ENCODE assay signal across 8 cellular contexts in genomic region chr10:24953350-24954074, GRCh38. TPM values are rescaled to one million over a fixed set of nuclear protein-coding genes. Genes with fewer than 3 reads are reported as not detected.
DNase-seq lines count a peak whose midpoint lies in the region; TF ChIP-seq lines count a peak whose summit lies in the region.

No MANE protein-coding gene starts in this region.

- H3K36me3 ChIP-seq in ascending aorta = no peaks in the 10 kb centered on the region

- no peaks in the 10 kb centered on the region for H3K9me3 ChIP-seq in ascending aorta
- H3K9me3 ChIP-seq in iPS-18c (ENCODE audit: control insufficient read depth, insufficient read depth, low read length) = no peaks in the 10 kb centered on the region

- peak overlapping the region; percentile 70 to 82 for H3K4me3 ChIP-seq in ascending aorta
- peak overlapping the region; percentile 64 for H3K4me3 ChIP-seq in iPS-18c (ENCODE audit: insufficient read depth, low read depth, low read length)

- peak overlapping the region; percentile 4 to 66 for H3K27ac ChIP-seq in ascending aorta

- H3K27me3 ChIP-seq in ascending aorta = no peaks in the 10 kb centered on the region

- peaks cover 3 to 14% of the 10 kb centered on the region in 2 donors for H3K4me1 ChIP-seq in ascending aorta

- intact Hi-C loops in ascending aorta (cut with DNase I) = loop anchor here (5.0 kb wide), 1 partner anchor 41 kb away; no protein-coding TSS in a partner anchor

- TF ChIP-seq CTCF in ascending aorta (IDR thresholded peaks at IDR 0.05) = no peak

- DNase-seq in NCI-H1105 treated with DMSO at 0.1 percent for 48 hours (lab: John Stamatoyannopoulos, UW) (peak; percentile 50), NCI-H1105 (lab: John Stamatoyannopoulos, UW) (no peak), ascending aorta (ENCODE audit: low spot score in 2 of 2) (no peak), superior temporal gyrus (ENCODE audit: extremely low spot score) (peak; percentile 76), germinal center (ENCODE audit: low spot score) (no peak), iPS-NIHi11 (ENCODE audit: low spot score) (no peak), NCI-H345 (lab: John Stamatoyannopoulos, UW) (no peak)

RNA-seq across cellular contexts. Expression of gene PRTFDC1, which starts 1.1 kb away (rescaled TPM):
- 3.6 TPM for total RNA-seq in ascending aorta

Comparison
In these comparisons a context has a peak if more than half of its experiments do, and no peak if none do; other contexts are left out.
1. DNase-seq: peak in NCI-H1105 treated with DMSO at 0.1 percent for 48 hours (single experiment) and superior temporal gyrus (single experiment); none in NCI-H1105 (single experiment), ascending aorta (0 of 2), germinal center (single experiment), iPS-NIHi11 (single experiment) and NCI-H345 (single experiment).